Comparison of ENCODE assay signal across 11 cellular contexts in genomic region chr3:45054196-45054857, GRCh38. TPM values are rescaled to one million over a fixed set of nuclear protein-coding genes. Genes with fewer than 3 reads are reported as not detected.
DNase-seq lines count a peak whose midpoint lies in the region; ATAC-seq and TF ChIP-seq lines count a peak whose summit lies in the region.
"Had no signal": no experiment of that assay in that cellular context is flagged by ENCODE, and none has a peak within 500 bp of the region (broad histone marks: within the 10 kb centered on the region; RNA-seq: fewer than 3 reads in every experiment).

No MANE protein-coding gene starts in this region.

- TF ChIP-seq EP300 in sigmoid colon (IDR thresholded peaks at IDR 0.05): no peak

- H3K4me1 ChIP-seq in sigmoid colon: peaks cover 0 to 44% (median 35%) of the 10 kb centered on the region in 4 donors
- H3K4me1 ChIP-seq in thyroid gland: peaks cover 0 to 13% of the 10 kb centered on the region in 2 donors

- H3K36me3 ChIP-seq in sigmoid colon: no peaks in the 10 kb centered on the region
- H3K36me3 ChIP-seq in thyroid gland: no peaks in the 10 kb centered on the region

- ATAC-seq in HG02798 (IDR thresholded peaks at IDR 0.05; ENCODE audit: poor library complexity, unreplicated experiment): no peak
- ATAC-seq: natural killer cell treated with Interleukin-12 subunit alpha and Interleukin-12 subunit beta and Interleukin-15 and Interleukin-18, amount 100 ng/mL, for 72 hours had no signal

- DNase-seq in EH (ENCODE audit: low read depth): peak; percentile 81
- DNase-seq in M059J (ENCODE audit: low read depth): peak; percentile 52
- no peak for DNase-seq in epithelial cell of prostate (ENCODE audit: low read depth, low spot score)
- no peak for DNase-seq in sigmoid colon
- no peak for DNase-seq in thyroid gland
- no peak for DNase-seq in activated T-helper 1 cell treated with anti-CD3 and anti-CD28 coated beads, Interleukin-12 subunit alpha, Interleukin-12 subunit beta, Interleukin-2, Interleukin-4 antibody, amounts not matched to agents 30 ng/mL and 10 ng/mL and 1 ng/mL, durations not matched to agents 14 hours and 24 hours and 36 hours (ENCODE audit: low spot score)
- no peak for DNase-seq in SW480 (ENCODE audit: low spot score)
- DNase-seq: activated naive CD8-positive, alpha-beta T cell treated with anti-CD3 and anti-CD28 coated beads, Interleukin-2, amount 10 ng/mL, durations not matched to agents 7 days and 5 days; stimulated activated CD4-positive, alpha-beta T cell treated with anti-CD3 and anti-CD28 coated beads, Interleukin-2, amount 100 ng/mL, for 24 hours had no signal

- WGBS in sigmoid colon, 2 donors: 65 to 86% methylated on average over 3 of the region's 3 CpGs
- WGBS in thyroid gland, 2 donors: 86 to 97% methylated on average over 3 of the region's 3 CpGs

- no peak for TF ChIP-seq CTCF in sigmoid colon (IDR thresholded peaks at IDR 0.05)
- TF ChIP-seq CTCF in thyroid gland (IDR thresholded peaks at IDR 0.05): no peak

- H3K27ac ChIP-seq in epithelial cell of prostate: peak overlapping the region; percentile 31
- peak overlapping the region in 3 of 4 donors; percentile 15 to 79 (median 73) for H3K27ac ChIP-seq in sigmoid colon
- H3K27ac ChIP-seq in thyroid gland: no peak overlapping the region

- H3K27me3 Mint-ChIP-seq in activated T-helper 1 cell treated with anti-CD3 and anti-CD28 coated beads, Interleukin-12 subunit alpha, Interleukin-12 subunit beta, Interleukin-2, Interleukin-4 antibody, amounts not matched to agents 30 ng/mL and 10 ng/mL and 1 ng/mL, durations not matched to agents 14 hours and 24 hours and 36 hours (ENCODE audit: insufficient read depth): peaks cover 18% of the 10 kb centered on the region

- H3K9me3 ChIP-seq in sigmoid colon (no peaks in the 10 kb centered on the region), thyroid gland (no peaks in the 10 kb centered on the region)

- H3K4me3 Mint-ChIP-seq in activated T-helper 1 cell treated with anti-CD3 and anti-CD28 coated beads, Interleukin-12 subunit alpha, Interleukin-12 subunit beta, Interleukin-2, Interleukin-4 antibody, amounts not matched to agents 30 ng/mL and 10 ng/mL and 1 ng/mL, durations not matched to agents 14 hours and 24 hours and 36 hours: no peak overlapping the region
- H3K4me3 Mint-ChIP-seq: activated naive CD8-positive, alpha-beta T cell treated with anti-CD3 and anti-CD28 coated beads, Interleukin-2, amount 10 ng/mL, durations not matched to agents 7 days and 5 days; natural killer cell treated with Interleukin-12 subunit alpha and Interleukin-12 subunit beta and Interleukin-15 and Interleukin-18, amount 100 ng/mL, for 72 hours had no signal

- H3K27ac Mint-ChIP-seq in activated T-helper 1 cell treated with anti-CD3 and anti-CD28 coated beads, Interleukin-12 subunit alpha, Interleukin-12 subunit beta, Interleukin-2, Interleukin-4 antibody, amounts not matched to agents 30 ng/mL and 10 ng/mL and 1 ng/mL, durations not matched to agents 14 hours and 24 hours and 36 hours: no peak overlapping the region
- H3K27ac Mint-ChIP-seq: activated naive CD8-positive, alpha-beta T cell treated with anti-CD3 and anti-CD28 coated beads, Interleukin-2, amount 10 ng/mL, durations not matched to agents 7 days and 5 days; natural killer cell treated with Interleukin-12 subunit alpha and Interleukin-12 subunit beta and Interleukin-15 and Interleukin-18, amount 100 ng/mL, for 72 hours had no signal

- H3K36me3 Mint-ChIP-seq in activated T-helper 1 cell treated with anti-CD3 and anti-CD28 coated beads, Interleukin-12 subunit alpha, Interleukin-12 subunit beta, Interleukin-2, Interleukin-4 antibody, amounts not matched to agents 30 ng/mL and 10 ng/mL and 1 ng/mL, durations not matched to agents 14 hours and 24 hours and 36 hours (ENCODE audit: low read depth): peaks cover 2% of the 10 kb centered on the region
- H3K36me3 Mint-ChIP-seq: activated naive CD8-positive, alpha-beta T cell treated with anti-CD3 and anti-CD28 coated beads, Interleukin-2, amount 10 ng/mL, durations not matched to agents 7 days and 5 days; natural killer cell treated with Interleukin-12 subunit alpha and Interleukin-12 subunit beta and Interleukin-15 and Interleukin-18, amount 100 ng/mL, for 72 hours had no signal

- no peak overlapping the region for H3K4me3 ChIP-seq in sigmoid colon
- no peak overlapping the region for H3K4me3 ChIP-seq in thyroid gland (replicated peaks in 1 of 3)

- no peaks in the 10 kb centered on the region for H3K9me3 Mint-ChIP-seq in activated T-helper 1 cell treated with anti-CD3 and anti-CD28 coated beads, Interleukin-12 subunit alpha, Interleukin-12 subunit beta, Interleukin-2, Interleukin-4 antibody, amounts not matched to agents 30 ng/mL and 10 ng/mL and 1 ng/mL, durations not matched to agents 14 hours and 24 hours and 36 hours
- H3K9me3 Mint-ChIP-seq: activated naive CD8-positive, alpha-beta T cell treated with anti-CD3 and anti-CD28 coated beads, Interleukin-2, amount 10 ng/mL, durations not matched to agents 7 days and 5 days; natural killer cell treated with Interleukin-12 subunit alpha and Interleukin-12 subunit beta and Interleukin-15 and Interleukin-18, amount 100 ng/mL, for 72 hours had no signal

- no peaks in the 10 kb centered on the region for H3K27me3 ChIP-seq in sigmoid colon
- H3K27me3 ChIP-seq in thyroid gland: no peaks in the 10 kb centered on the region

- peaks cover 30% of the 10 kb centered on the region for H3K4me1 Mint-ChIP-seq in activated T-helper 1 cell treated with anti-CD3 and anti-CD28 coated beads, Interleukin-12 subunit alpha, Interleukin-12 subunit beta, Interleukin-2, Interleukin-4 antibody, amounts not matched to agents 30 ng/mL and 10 ng/mL and 1 ng/mL, durations not matched to agents 14 hours and 24 hours and 36 hours (ENCODE audit: low read depth)

- no peak for TF ChIP-seq POLR2A in sigmoid colon (IDR thresholded peaks at IDR 0.05)
- TF ChIP-seq POLR2A in thyroid gland (IDR thresholded peaks at IDR 0.05): no peak

- intact Hi-C loops in sigmoid colon (cut with DNase I) (loop anchor here (5.0 kb wide), 1 partner anchor 138 kb away; no protein-coding TSS in a partner anchor), thyroid gland (cut with DNase I) (no loop called here)
- intact Hi-C loops in activated T-helper 1 cell treated with anti-CD3 and anti-CD28 coated beads, Interleukin-12 subunit alpha, Interleukin-12 subunit beta, Interleukin-2, Interleukin-4 antibody, amounts not matched to agents 30 ng/mL and 10 ng/mL and 1 ng/mL, durations not matched to agents 14 hours and 24 hours and 36 hours (cut with micrococcal nuclease): loop anchor here (2.0 kb wide), 1 partner anchor 14 kb away; no protein-coding TSS in a partner anchor

RNA-seq across cellular contexts. Expression of gene CLEC3B, which starts 28.2 kb away (rescaled TPM):
- 2.2 TPM in 1 of 2 replicates, not detected in the other for total RNA-seq in M059J (2014; rRNA removed; shearing (Covaris generic))
- total RNA-seq in sigmoid colon: 10 to 100 TPM; 21.3 to 97.2 (median 40.3) TPM
- 10 to 100 TPM in 2 of 3 donors, 1 to 10 TPM in 1; 8.8 to 50.5 (median 35.3) TPM for polyA plus RNA-seq in sigmoid colon
- total RNA-seq in thyroid gland: 10 to 100 TPM; 28.2 to 78.4 (median 32.5) TPM
- not detected in 2 replicates for total RNA-seq in activated T-helper 1 cell treated with anti-CD3 and anti-CD28 coated beads, Interleukin-12 subunit alpha, Interleukin-12 subunit beta, Interleukin-2, Interleukin-4 antibody, amounts not matched to agents 30 ng/mL and 10 ng/mL and 1 ng/mL, durations not matched to agents 14 hours and 24 hours and 36 hours
- total RNA-seq: natural killer cell treated with Interleukin-12 subunit alpha and Interleukin-12 subunit beta and Interleukin-15 and Interleukin-18, amount 100 ng/mL, for 72 hours had no signal

Comparison
In these comparisons a context has a peak if more than half of its experiments do, and no peak if none do; other contexts are left out.
1. DNase-seq: peak in EH (single experiment) and M059J (single experiment); none in epithelial cell of prostate (single experiment), sigmoid colon (single experiment), thyroid gland (0 of 2), activated T-helper 1 cell treated with anti-CD3 and anti-CD28 coated beads, Interleukin-12 subunit alpha, Interleukin-12 subunit beta, Interleukin-2, Interleukin-4 antibody, amounts not matched to agents 30 ng/mL and 10 ng/mL and 1 ng/mL, durations not matched to agents 14 hours and 24 hours and 36 hours (single experiment) and SW480 (single experiment).
2. H3K27ac ChIP-seq: peak in epithelial cell of prostate (single experiment) and sigmoid colon (3 of 4); none in thyroid gland (0 of 3).